ENCODE assay signal across 9 cellular contexts in genomic region chr3:22392286-22392685, GRCh38.
"Had no signal": no experiment of that assay in that cellular context is flagged by ENCODE, and none has a peak within 500 bp of the region (broad histone marks: within the 10 kb centered on the region; RNA-seq: fewer than 3 reads in every experiment).

No MANE protein-coding gene starts in this region.

- H3K4me3 ChIP-seq: GM23248, GM23338, HAP-1 had no signal

- H3K9me3 Mint-ChIP-seq: GM23338 had no signal

- H3K4me1 Mint-ChIP-seq: GM23338, H9 had no signal

- ATAC-seq: GM23338, HCT116 had no signal

- H2AFZ ChIP-seq: GM23248, GM23338 had no signal

- H3K4me2 ChIP-seq: GM23338 had no signal

- DNase-seq: GM23248, GOT3, H7, H9, HCEC 1CT, HFFc6 had no signal

- H3K9me3 ChIP-seq: HAP-1 had no signal

- H3K36me3 ChIP-seq: HAP-1 had no signal

- H3K27ac Mint-ChIP-seq: GM23338, H9, HFFc6 had no signal

- H3K4me1 ChIP-seq: HAP-1 had no signal

- H3K4me3 Mint-ChIP-seq: GM23338, H9, HFFc6 had no signal

- H3K9ac ChIP-seq: GM23248 had no signal

- H3K27ac ChIP-seq: GM23248 had no signal
